Comparison of ENCODE assay signal across 15 cellular contexts in genomic region chr6:56406276-56407269, GRCh38.
A peak's percentile ranks its signal among the peaks of the same experiment; 100 is the strongest.
DNase-seq lines count a peak whose midpoint lies in the region; ATAC-seq lines count a peak whose summit lies in the region.
"Had no signal": no experiment of that assay in that cellular context is flagged by ENCODE, and none has a peak within 500 bp of the region (broad histone marks: within the 10 kb centered on the region; RNA-seq: fewer than 3 reads in every experiment).

No MANE protein-coding gene starts in this region.

- DNase-seq in SW 1271 (lab: John Stamatoyannopoulos, UW) (no peak), ACHN (no peak), Kasumi-1 (lab: John Stamatoyannopoulos, UW) (no peak)
- no peak for DNase-seq in stimulated activated CD4-positive, alpha-beta T cell treated with anti-CD3 and anti-CD28 coated beads, Interleukin-4, amount 100 ng/mL, for 4 hours
- DNase-seq: anterior cingulate cortex; BE2C; effector CD4-positive, alpha-beta T cell; H9; left colon; natural killer cell; transverse colon had no signal

- ATAC-seq in GM18511 (IDR thresholded peaks at IDR 0.05; ENCODE audit: unreplicated experiment) (peak; percentile 81), GM19468 (IDR thresholded peaks at IDR 0.05; ENCODE audit: extremely low read depth, unreplicated experiment) (peak; percentile 40), HG02870 (IDR thresholded peaks at IDR 0.05; ENCODE audit: unreplicated experiment) (peak; percentile 79), HG03520 (IDR thresholded peaks at IDR 0.05; ENCODE audit: unreplicated experiment) (peak; percentile 58)
- ATAC-seq: left colon, natural killer cell had no signal

- in situ Hi-C loops in ACHN (cut with HindIII; ENCODE audit: low pct_ligation_motif_present, low pct_unique_long_range_greater_than_20kb, low sequenced_read_pairs), result no loop called here
